Comparison of ENCODE assay signal across 8 cellular contexts in genomic region chr12:51531982-51532497, GRCh38. TPM values are rescaled to one million over a fixed set of nuclear protein-coding genes. Genes with fewer than 3 reads are reported as not detected.
DNase-seq lines count a peak whose midpoint lies in the region; ATAC-seq and TF ChIP-seq lines count a peak whose summit lies in the region.

No MANE protein-coding gene starts in this region.

- peak; percentile 94 for ATAC-seq in mucosa of descending colon

- H3K27me3 ChIP-seq in HUES48 (ENCODE audit: control insufficient read depth, insufficient read depth, low read length), result no peaks in the 10 kb centered on the region

- H3K9me3 ChIP-seq in HUES48 (ENCODE audit: control insufficient read depth, insufficient read depth, low read length) (no peaks in the 10 kb centered on the region), mucosa of descending colon (no peaks in the 10 kb centered on the region)

- no peak overlapping the region for H3K9ac ChIP-seq in HUES48 (ENCODE audit: low read depth, low read length)

- H3K27ac ChIP-seq in HUES48 (ENCODE audit: low read depth, low read length), result no peak overlapping the region

- H3K4me3 ChIP-seq in HUES48 (ENCODE audit: low read depth, low read length), result peak overlapping the region; percentile 45
- H3K4me3 ChIP-seq in mucosa of descending colon, result no peak overlapping the region

- TF ChIP-seq CTCF in mucosa of descending colon (IDR thresholded peaks at IDR 0.05), result peak; percentile 72

- intact Hi-C loops in mucosa of descending colon (cut with DNase I, micrococcal nuclease), result loop anchor here (5.0 to 10.0 kb wide), 2 partner anchors 107 to 110 kb away; partner anchors contain the start of gene SLC4A8 (in 2 of the 2)

- H3K4me1 ChIP-seq in HUES48 (ENCODE audit: control insufficient read depth, insufficient read depth, low read length) (peaks cover 22% of the 10 kb centered on the region), mucosa of descending colon (ENCODE audit: low read depth) (no peaks in the 10 kb centered on the region)

- DNase-seq in DMS 273 (lab: John Stamatoyannopoulos, UW; ENCODE audit: unreplicated experiment), result peak; percentile 85
- DNase-seq in DMS 273 treated with DMSO at 0.1 percent for 48 hours (lab: John Stamatoyannopoulos, UW), result no peak
- DNase-seq in NOMO-1 treated with DMSO at 0.1 percent for 48 hours (lab: John Stamatoyannopoulos, UW; ENCODE audit: unreplicated experiment), result peak; percentile 55
- DNase-seq in activated CD8-positive, alpha-beta memory T cell treated with anti-CD3 and anti-CD28 coated beads for 48 hours (ENCODE audit: low read depth in 2 of 3, low spot score in 2 of 3), result peak; percentile 48 to 56 (median 53)
- DNase-seq in epidermal melanocyte (ENCODE audit: insufficient read length, low spot score), result peak; percentile 76
- peak in 2 of 3 donors; percentile 79 to 84 for DNase-seq in mucosa of descending colon
- peak; percentile 45 to 53 for DNase-seq in stimulated activated CD8-positive, alpha-beta memory T cell treated with anti-CD3 and anti-CD28 coated beads, Interleukin-4, amount 100 ng/mL, for 4 hours (ENCODE audit: low read depth in 2 of 2, low spot score in 1 of 2)

- no peaks in the 10 kb centered on the region for H3K36me3 ChIP-seq in HUES48 (ENCODE audit: control insufficient read depth, insufficient read depth, low read length)
- H3K36me3 ChIP-seq in mucosa of descending colon (ENCODE audit: low read depth), result no peaks in the 10 kb centered on the region

RNA-seq across cellular contexts. Expression of gene SCN8A, which starts 59.0 kb away (rescaled TPM):
- total RNA-seq in mucosa of descending colon, result 1 to 10 TPM; 2.7 to 5.2 (median 3.6) TPM
